In genomic region chr2:221370076-221370941, GRCh38 we compare ENCODE assay signal across 18 cellular contexts.
DNase-seq lines count a peak whose midpoint lies in the region; TF ChIP-seq lines count a peak whose summit lies in the region.
"Had no signal": no experiment of that assay in that cellular context is flagged by ENCODE, and none has a peak within 500 bp of the region (broad histone marks: within the 10 kb centered on the region; RNA-seq: fewer than 3 reads in every experiment).

No MANE protein-coding gene starts in this region.

- POLR2A ChIA-PET in SK-N-SH (lab: Yijun Ruan, JAX), result no interaction called here

- no peaks in the 10 kb centered on the region for H3K36me3 ChIP-seq in hepatocyte (replicated peaks; ENCODE audit: insufficient read depth, low read depth)
- no peaks in the 10 kb centered on the region for H3K36me3 ChIP-seq in SK-N-SH (replicated peaks in 1 of 2; ENCODE audit: control insufficient read depth in 1 of 2, insufficient read depth in 2 of 2, low read length in 1 of 2)
- no peaks in the 10 kb centered on the region for H3K36me3 ChIP-seq in BE2C

- H3K4me2 ChIP-seq in hepatocyte, result peak overlapping the region; percentile 5
- H3K4me2 ChIP-seq in SK-N-SH, result no peak overlapping the region

- no peak overlapping the region for H3K9ac ChIP-seq in SK-N-SH

- DNase-seq in NCI-H2171 treated with DMSO at 0.1 percent for 48 hours (lab: John Stamatoyannopoulos, UW) (peak; percentile 82), NCI-H2171 (lab: John Stamatoyannopoulos, UW) (no peak), NCI-H1105 treated with DMSO at 0.1 percent for 48 hours (lab: John Stamatoyannopoulos, UW) (peak; percentile 88), NCI-H69 (lab: John Stamatoyannopoulos, UW) (peak; percentile 25), hepatocyte (ENCODE audit: low spot score) (no peak), SK-N-SH (no peak), BE2C (no peak)
- no peak for DNase-seq in activated T-cell treated with anti-CD3 and anti-CD28 coated beads, Interleukin-2, amount 50 U/mL, for 1 hour
- DNase-seq: Calu3; CD4-positive, alpha-beta memory T cell; GF-D8; HCEC 1CT; Kasumi-1; MM.1S; NCI-H187 treated with DMSO at 0.1 percent for 48 hours; NCI-H526 had no signal

- no peak for TF ChIP-seq RAD21 in SK-N-SH (IDR thresholded peaks at IDR 0.05; ENCODE audit: low read length)

- CTCF ChIA-PET in SK-N-SH (lab: Yijun Ruan, JAX), result no interaction called here

- H3K79me2 ChIP-seq in hepatocyte, result no peaks in the 10 kb centered on the region
- no peaks in the 10 kb centered on the region for H3K79me2 ChIP-seq in SK-N-SH (ENCODE audit: insufficient read depth)

- H3K4me3 ChIP-seq in hepatocyte (no peak overlapping the region), SK-N-SH (ENCODE audit: low read depth in 2 of 2, low read length in 1 of 2) (no peak overlapping the region), BE2C (ENCODE audit: low read depth, low read length) (no peak overlapping the region)

- H3F3A ChIP-seq in SK-N-SH (replicated peaks; ENCODE audit: insufficient read depth), result no peaks in the 10 kb centered on the region

- H3K9me3 ChIP-seq in hepatocyte (ENCODE audit: low read depth) (no peaks in the 10 kb centered on the region), SK-N-SH (no peaks in the 10 kb centered on the region), BE2C (no peaks in the 10 kb centered on the region)

- H3K9me2 ChIP-seq in hepatocyte (replicated peaks; ENCODE audit: insufficient read depth), result no peaks in the 10 kb centered on the region
- no peaks in the 10 kb centered on the region for H3K9me2 ChIP-seq in SK-N-SH

- H2AFZ ChIP-seq in hepatocyte (no peak overlapping the region), SK-N-SH (ENCODE audit: low read depth) (no peak overlapping the region)

- H3K4me1 ChIP-seq in hepatocyte (ENCODE audit: insufficient read depth) (peaks cover 4% of the 10 kb centered on the region), SK-N-SH (ENCODE audit: control insufficient read depth in 1 of 2, insufficient read depth in 2 of 2, low read depth in 1 of 2, low read length in 1 of 2) (no peaks in the 10 kb centered on the region), BE2C (no peaks in the 10 kb centered on the region)

- no peak for TF ChIP-seq EP300 in SK-N-SH (IDR thresholded peaks at IDR 0.05; ENCODE audit: borderline replicate concordance in 1 of 2, low read depth in 1 of 2, low read length in 1 of 2)

- H3K27me3 ChIP-seq in hepatocyte (peaks cover 7% of the 10 kb centered on the region), SK-N-SH (ENCODE audit: insufficient read depth) (no peaks in the 10 kb centered on the region), BE2C (no peaks in the 10 kb centered on the region)

- no peak overlapping the region for H3K27ac ChIP-seq in hepatocyte
- H3K27ac ChIP-seq in SK-N-SH (ENCODE audit: low read depth in 2 of 2, low read length in 1 of 2), result no peak overlapping the region
- H3K27ac ChIP-seq: 22Rv1, HL-60 had no signal

- H4K20me1 ChIP-seq in hepatocyte (ENCODE audit: insufficient read depth, poor library complexity, severe bottlenecking) (no peaks in the 10 kb centered on the region), SK-N-SH (ENCODE audit: insufficient read depth) (no peaks in the 10 kb centered on the region)

- 77% methylated on average over 10 of the region's 10 CpGs for WGBS in hepatocyte (ENCODE audit: low lambda C conversion rate, missing lambda C conversion rate)
- WGBS in SK-N-SH (ENCODE audit: low lambda C conversion rate), result 21% methylated on average over 10 of the region's 10 CpGs

- no peak for TF ChIP-seq CTCF in hepatocyte (IDR thresholded peaks at IDR 0.05; ENCODE audit: poor library complexity)
- no peak for TF ChIP-seq CTCF in SK-N-SH (IDR thresholded peaks at IDR 0.05)
- TF ChIP-seq CTCF in BE2C (IDR thresholded peaks at IDR 0.05; ENCODE audit: low read depth, low read length), result no peak

TF ChIP-seq in SK-N-SH, 30 proteins besides CTCF, POLR2A, EP300 and RAD21:
- TF ChIP-seq YY1 (IDR thresholded peaks at IDR 0.05; ENCODE audit: low read depth) (no peak), RCOR1 (IDR thresholded peaks at IDR 0.05; ENCODE audit: low read length) (no peak), TAF1 (IDR thresholded peaks at IDR 0.05; ENCODE audit: borderline replicate concordance, low read depth, low read length) (no peak), MXI1 (IDR thresholded peaks at IDR 0.05; ENCODE audit: low read depth, low read length) (no peak), MAX (IDR thresholded peaks at IDR 0.05; ENCODE audit: low read depth) (no peak), TCF12 (IDR thresholded peaks at IDR 0.05) (no peak), EZH2phosphoT487 (IDR thresholded peaks at IDR 0.05; ENCODE audit: borderline replicate concordance, low read depth) (no peak), RFX5 (IDR thresholded peaks at IDR 0.05; ENCODE audit: low read length) (no peak), ELF1 (IDR thresholded peaks at IDR 0.05) (no peak), TEAD4 (IDR thresholded peaks at IDR 0.05; ENCODE audit: borderline replicate concordance, insufficient read depth) (no peak), MEF2A (IDR thresholded peaks at IDR 0.05; ENCODE audit: borderline replicate concordance, low read depth) (no peak), POLR2AphosphoS5 (IDR thresholded peaks at IDR 0.05; ENCODE audit: low read depth, low read length) (no peak), GATA2 (CRISPR knock-in tag; IDR thresholded peaks at IDR 0.05) (no peak), CHD2 (IDR thresholded peaks at IDR 0.05; ENCODE audit: low read length, partially characterized antibody) (no peak), SMC3 (IDR thresholded peaks at IDR 0.05; ENCODE audit: low read depth, low read length) (no peak), REST (IDR thresholded peaks at IDR 0.05; ENCODE audit: low read depth, low read length) (no peak)

Comparison
In these comparisons a context has a peak if more than half of its experiments do, and no peak if none do; other contexts are left out.
1. DNase-seq: peak in NCI-H2171 treated with DMSO at 0.1 percent for 48 hours (single experiment), NCI-H1105 treated with DMSO at 0.1 percent for 48 hours (single experiment) and NCI-H69 (single experiment); none in NCI-H2171 (single experiment), hepatocyte (single experiment), SK-N-SH (single experiment), BE2C (single experiment) and activated T-cell treated with anti-CD3 and anti-CD28 coated beads, Interleukin-2, amount 50 U/mL, for 1 hour (single experiment).